ENCODE assay signal across 8 cellular contexts in the genomic region with DNA sequence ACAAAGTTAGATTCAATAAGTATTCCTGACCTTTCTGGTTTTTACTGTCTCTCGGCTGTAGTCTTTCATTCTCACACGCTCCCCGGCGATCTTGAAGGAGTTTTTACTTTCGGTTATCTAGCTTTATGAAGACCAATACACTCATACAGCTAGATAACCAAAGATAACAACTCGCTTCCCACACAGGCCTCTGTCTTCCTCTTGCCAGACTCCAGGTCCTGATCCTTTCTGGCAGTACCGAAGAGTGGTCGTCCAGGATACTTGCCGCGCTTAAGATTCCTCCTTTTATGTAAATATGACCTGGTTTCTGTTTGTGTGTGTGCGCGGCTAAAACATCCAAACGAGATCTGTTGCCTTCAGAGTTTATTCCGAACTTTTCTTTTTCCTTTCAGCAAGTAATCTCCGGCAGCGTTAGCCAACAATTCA.
DNase-seq lines count a peak whose midpoint lies in the region; ATAC-seq, FAIRE-seq and TF ChIP-seq lines count a peak whose summit lies in the region.

No MANE protein-coding gene starts in this region.

- peak overlapping the region; percentile 18 for H3K4me3 ChIP-seq in bronchial epithelial cell (ENCODE audit: low read depth, low read length)
- H3K4me3 ChIP-seq in testis, result peak overlapping the region in 1 of 2 donors; percentile 2

- H3K36me3 ChIP-seq in bronchial epithelial cell (ENCODE audit: control insufficient read depth, insufficient read depth, low read length) (no peaks in the 10 kb centered on the region), testis (ENCODE audit: low read depth, missing control alignments) (no peaks in the 10 kb centered on the region)

- DNase-seq in Daoy (ENCODE audit: low read depth) (peak; percentile 55), Kasumi-1 (lab: John Stamatoyannopoulos, UW) (peak; percentile 33 to 39), bronchial epithelial cell (ENCODE audit: low read depth) (no peak), natural killer cell (no peak), NCI-H2171 treated with DMSO at 0.1 percent for 48 hours (lab: John Stamatoyannopoulos, UW) (no peak), testis (no peak)
- no peak for DNase-seq in activated CD4-positive, CD25-positive, alpha-beta regulatory T cell (lab: John Stamatoyannopoulos, UW)

- peaks cover 22% of the 10 kb centered on the region for H3K36me3 Mint-ChIP-seq in natural killer cell

- intact Hi-C loops in natural killer cell (cut with micrococcal nuclease), result no loop called here
- intact Hi-C loops in testis (cut with DNase I; ENCODE audit: low total_unique reads), result no loop called here

- ATAC-seq in GM21529 (IDR thresholded peaks at IDR 0.05; ENCODE audit: unreplicated experiment), result peak; percentile 62
- peak; percentile 27 to 61 (median 59) for ATAC-seq in natural killer cell

- no peak for TF ChIP-seq CTCF in bronchial epithelial cell (IDR thresholded peaks at IDR 0.05; ENCODE audit: insufficient read depth, low read length, severe bottlenecking)
- no peak for TF ChIP-seq CTCF in natural killer cell (IDR thresholded peaks at IDR 0.05)
- no peak for TF ChIP-seq CTCF in testis (IDR thresholded peaks at IDR 0.05)

- 5 to 7% methylated on average over 16 of the region's 16 CpGs for WGBS in testis, 2 donors

- H3K27me3 ChIP-seq in bronchial epithelial cell (ENCODE audit: control insufficient read depth, insufficient read depth, low read length) (peaks cover 38% of the 10 kb centered on the region), testis (no peaks in the 10 kb centered on the region)

- H3K4me1 Mint-ChIP-seq in natural killer cell, result peaks cover 25 to 27% of the 10 kb centered on the region in 2 donors

- peaks cover 74 to 92% of the 10 kb centered on the region in 2 donors for H3K27me3 Mint-ChIP-seq in natural killer cell (ENCODE audit: low read depth in 2 of 2)

- no peak overlapping the region for H3K27ac ChIP-seq in testis

- no peaks in the 10 kb centered on the region for H3K9me3 ChIP-seq in testis

- H3K4me3 Mint-ChIP-seq in natural killer cell, result peak overlapping the region; percentile 98

- H3K4me1 ChIP-seq in testis, result no peaks in the 10 kb centered on the region

- H3K27ac Mint-ChIP-seq in natural killer cell, result peak overlapping the region; percentile 33 to 69

- no peak for FAIRE-seq in bronchial epithelial cell (lab: Jason Lieb, UNC)

- no peaks in the 10 kb centered on the region for H3K9me3 Mint-ChIP-seq in natural killer cell

- TF ChIP-seq POLR2A in testis (IDR thresholded peaks at IDR 0.05), result no peak

Comparison
In these comparisons a context has a peak if more than half of its experiments do, and no peak if none do; other contexts are left out.
1. DNase-seq: peak in Daoy (single experiment) and Kasumi-1 (2 of 2); none in bronchial epithelial cell (single experiment), natural killer cell (single experiment), NCI-H2171 treated with DMSO at 0.1 percent for 48 hours (single experiment), testis (single experiment) and activated CD4-positive, CD25-positive, alpha-beta regulatory T cell (0 of 4).